Comparison of ENCODE assay signal across 15 cellular contexts in the genomic region with DNA sequence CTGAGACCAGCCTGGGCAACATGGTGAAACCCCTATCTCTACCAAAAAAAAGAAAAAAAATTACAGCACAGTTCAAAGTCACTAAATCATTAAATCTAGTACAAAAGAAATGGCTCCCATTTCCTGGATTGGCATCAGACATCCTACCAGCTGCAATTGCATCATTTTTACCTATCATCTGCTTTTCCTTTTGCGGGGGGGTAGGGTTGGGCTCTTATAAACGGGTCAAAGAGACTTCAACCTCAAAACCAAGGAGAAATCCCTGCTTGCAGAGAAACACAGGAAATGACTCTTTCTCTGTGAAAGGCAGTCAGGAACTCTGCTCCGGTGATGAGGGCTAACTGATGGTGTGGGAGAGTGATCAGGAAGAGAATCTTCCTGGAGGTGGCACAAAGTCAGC. TPM values are rescaled to one million over a fixed set of nuclear protein-coding genes. Genes with fewer than 3 reads are reported as not detected.
A peak's percentile ranks its signal among the peaks of the same experiment; 100 is the strongest.
DNase-seq lines count a peak whose midpoint lies in the region; TF ChIP-seq lines count a peak whose summit lies in the region.
"Had no signal": no experiment of that assay in that cellular context is flagged by ENCODE, and none has a peak within 500 bp of the region (broad histone marks: within the 10 kb centered on the region; RNA-seq: fewer than 3 reads in every experiment).

No MANE protein-coding gene starts in this region.

- DNase-seq in EL (peak; percentile 60), MV-4-11 (lab: John Stamatoyannopoulos, UW) (peak; percentile 31), dermis blood vessel endothelial cell (peak; percentile 92), pulmonary artery endothelial cell (ENCODE audit: low read depth, low spot score) (peak; percentile 61), lower leg skin (ENCODE audit: low spot score in 2 of 2) (no peak), dorsolateral prefrontal cortex (no peak), SIG-M5 (lab: John Stamatoyannopoulos, UW) (no peak)
- no peak for DNase-seq in NK-92 treated with Interleukin-12 subunit alpha and Interleukin-12 subunit beta, amount 100 ng/mL, for 24 hours (lab: John Stamatoyannopoulos, UW)
- DNase-seq: activated CD4-positive, alpha-beta T cell treated with anti-CD3 and anti-CD28 coated beads, Interleukin-2, amount 50 U/mL, for 4 hours; activated effector memory CD4-positive, alpha-beta T cell treated with Interleukin-2 at 50 U/mL for 16 hours; caudate nucleus; NCI-H1417 treated with DMSO at 0.1 percent for 48 hours; NCI-H82; spleen had no signal

- TF ChIP-seq CTCF in lower leg skin (IDR thresholded peaks at IDR 0.05) (no peak), dorsolateral prefrontal cortex (IDR thresholded peaks at IDR 0.05 in 54 of 56, conservative IDR thresholded peaks at IDR 0.05 in 2 of 56; ENCODE audit: low read depth in 1 of 56, partially characterized antibody in 56 of 56) (no peak)

- no peak for TF ChIP-seq POLR2A in lower leg skin (IDR thresholded peaks at IDR 0.05)

- H3K4me3 ChIP-seq in lower leg skin (ENCODE audit: low read depth, poor library complexity, severe bottlenecking): no peak overlapping the region
- H3K4me3 ChIP-seq in dorsolateral prefrontal cortex: no peak overlapping the region
- H3K4me3 ChIP-seq: GM12878, spleen had no signal

- intact Hi-C loops in lower leg skin (cut with DNase I; ENCODE audit: low total_unique reads): no loop called here
- intact Hi-C loops in dorsolateral prefrontal cortex (cut with DNase I): no loop called here

- WGBS in lower leg skin, 2 donors: 59 to 64% methylated on average over 3 of the region's 3 CpGs

- H3K27ac ChIP-seq in dorsolateral prefrontal cortex: peak overlapping the region in 3 of 59 donors; percentile 22 to 32 (median 28)
- H3K27ac ChIP-seq: spleen had no signal

- H3K27me3 ChIP-seq in dorsolateral prefrontal cortex: no peaks in the 10 kb centered on the region
- H3K27me3 ChIP-seq: spleen had no signal

RNA-seq across cellular contexts. Expression of a gene that starts 45.3 kb away (rescaled TPM):
- total RNA-seq in dermis blood vessel endothelial cell (0.51 and 0.60 TPM in 2 replicates), pulmonary artery endothelial cell (0.66 and 1.3 TPM in 2 replicates), lower leg skin (under 1 TPM in 2 of 4 donors, not detected in 2; 0.52 to 0.84 TPM), dorsolateral prefrontal cortex (1 to 10 TPM in 114 of 120 experiments, under 1 TPM in 6; 0.60 to 8.9 (median 2.6) TPM)
- total RNA-seq: GM12878 had no signal

Comparison
In these comparisons a context has a peak if more than half of its experiments do, and no peak if none do; other contexts are left out.
1. DNase-seq: peak in EL (single experiment), MV-4-11 (single experiment), dermis blood vessel endothelial cell (single experiment) and pulmonary artery endothelial cell (single experiment); none in NK-92 treated with Interleukin-12 subunit alpha and Interleukin-12 subunit beta, amount 100 ng/mL, for 24 hours (single experiment), lower leg skin (0 of 2), dorsolateral prefrontal cortex (0 of 10) and SIG-M5 (single experiment).